9 cellular contexts compared by ENCODE assay signal in the genomic region with DNA sequence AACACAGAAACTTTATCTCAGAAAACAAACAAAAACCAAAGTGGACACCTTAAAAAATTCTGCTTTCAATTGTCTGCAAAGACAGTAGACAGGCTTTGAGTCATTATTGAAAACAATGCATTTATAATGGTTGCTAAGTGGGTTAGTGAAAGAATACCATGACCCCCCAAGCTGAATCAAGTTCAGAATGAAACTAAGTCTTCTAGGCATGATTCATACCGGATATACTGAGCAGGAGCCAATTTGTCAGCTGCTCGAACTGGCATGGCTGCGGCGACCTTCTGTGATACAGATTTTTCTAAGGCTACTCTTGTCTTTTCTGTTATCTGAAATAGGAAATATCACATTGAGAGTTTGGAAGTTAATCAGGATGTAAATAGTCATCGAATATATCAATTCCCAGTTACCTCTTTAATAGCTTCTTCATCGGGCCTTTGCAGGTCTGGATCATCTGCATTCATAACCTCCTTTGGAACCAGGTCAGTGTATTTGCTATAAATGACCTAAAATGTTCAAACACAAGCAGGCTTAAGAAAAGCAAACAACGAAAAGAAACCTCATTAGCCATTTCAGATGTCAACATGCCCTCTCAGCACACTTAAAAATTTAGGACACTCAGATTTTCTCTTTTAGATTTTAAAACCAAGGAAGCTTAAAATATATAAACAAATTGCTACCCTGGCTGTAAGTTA. TPM values are rescaled to one million over a fixed set of nuclear protein-coding genes. Genes with fewer than 3 reads are reported as not detected.
DNase-seq lines count a peak whose midpoint lies in the region; ATAC-seq, FAIRE-seq and TF ChIP-seq lines count a peak whose summit lies in the region.
"Had no signal": no experiment of that assay in that cellular context is flagged by ENCODE, and none has a peak within 500 bp of the region (broad histone marks: within the 10 kb centered on the region; RNA-seq: fewer than 3 reads in every experiment).

No MANE protein-coding gene starts in this region.

- peak overlapping the region; percentile 59 to 61 for H3K27ac Mint-ChIP-seq in natural killer cell treated with Interleukin-12 subunit alpha and Interleukin-12 subunit beta and Interleukin-15 and Interleukin-18, amount 100 ng/mL, for 72 hours

- peak; percentile 20 for DNase-seq in GM04504 (ENCODE audit: low read depth)
- DNase-seq in HCEC 1CT = peak; percentile 54
- DNase-seq in K562 (ENCODE audit: extremely low read depth in 1 of 4, low spot score in 3 of 4) = no peak
- DNase-seq in natural killer cell treated with Interleukin-12 subunit alpha and Interleukin-12 subunit beta and Interleukin-15 and Interleukin-18, amount 100 ng/mL, for 72 hours (ENCODE audit: low spot score) = no peak
- DNase-seq in NCI-H82 (lab: John Stamatoyannopoulos, UW) = no peak
- no peak for DNase-seq in RCC 7860 (ENCODE audit: low spot score)
- no peak for DNase-seq in urothelium cell line (ENCODE audit: low spot score)
- DNase-seq: NCI-H226 had no signal

- FAIRE-seq in K562 (lab: Jason Lieb, UNC) = no peak
- no peak for FAIRE-seq in RCC 7860 (lab: Jason Lieb, UNC)
- FAIRE-seq in urothelium cell line (lab: Jason Lieb, UNC) = no peak
- FAIRE-seq: HTR-8/SVneo had no signal

- peaks cover 17% of the 10 kb centered on the region for H3K36me3 Mint-ChIP-seq in natural killer cell treated with Interleukin-12 subunit alpha and Interleukin-12 subunit beta and Interleukin-15 and Interleukin-18, amount 100 ng/mL, for 72 hours

- H3K9me3 ChIP-seq in K562 (replicated peaks; ENCODE audit: control insufficient read depth, insufficient read depth, low read depth, low read length) = no peaks in the 10 kb centered on the region

- no peak overlapping the region for H3K4me3 ChIP-seq in K562

- H3K9ac ChIP-seq in K562 (ENCODE audit: insufficient read depth in 1 of 2, low read depth in 2 of 2, low read length in 2 of 2) = no peak overlapping the region

- no peak for TF ChIP-seq CTCF in K562 (IDR thresholded peaks at IDR 0.05 in 2 of 3, conservative IDR thresholded peaks at IDR 0.05 in 1 of 3; ENCODE audit: insufficient read depth in 2 of 3, low read depth in 1 of 3, low read length in 3 of 3)

- H3K4me1 ChIP-seq in K562 (replicated peaks in 1 of 2; ENCODE audit: control insufficient read depth in 2 of 2, insufficient read depth in 2 of 2, low read length in 2 of 2) = no peaks in the 10 kb centered on the region

- H3K4me2 ChIP-seq in K562 (ENCODE audit: insufficient read depth, low read length) = no peak overlapping the region

- no peaks in the 10 kb centered on the region for H3K9me3 Mint-ChIP-seq in natural killer cell treated with Interleukin-12 subunit alpha and Interleukin-12 subunit beta and Interleukin-15 and Interleukin-18, amount 100 ng/mL, for 72 hours

- POLR2A ChIA-PET in K562 (lab: Yijun Ruan, JAX) = no interaction called here

- peak overlapping the region; percentile 51 for H3K4me3 Mint-ChIP-seq in natural killer cell treated with Interleukin-12 subunit alpha and Interleukin-12 subunit beta and Interleukin-15 and Interleukin-18, amount 100 ng/mL, for 72 hours

- TSS peak; percentile 4 for BruUV-seq in K562 (replicated peaks; lab: Mats Ljungman, UMichigan)

- in situ Hi-C loops in K562 (cut with MboI) = no loop called here

- 92% methylated on average over 7 of the region's 7 CpGs for WGBS in K562 (ENCODE audit: insufficient coverage, low coverage, missing lambda C conversion rate)

- no peak overlapping the region for H2AFZ ChIP-seq in K562 (ENCODE audit: low read depth, low read length)

- H3K9me1 ChIP-seq in K562 (ENCODE audit: control insufficient read depth, insufficient read depth, low read length) = no peaks in the 10 kb centered on the region

- H3K36me3 ChIP-seq in K562 (ENCODE audit: control insufficient read depth, insufficient read depth, low read length) = peaks cover 79% of the 10 kb centered on the region

- peaks cover 9 to 18% of the 10 kb centered on the region in 2 donors for H3K4me1 Mint-ChIP-seq in natural killer cell treated with Interleukin-12 subunit alpha and Interleukin-12 subunit beta and Interleukin-15 and Interleukin-18, amount 100 ng/mL, for 72 hours (ENCODE audit: low read depth in 2 of 2)

- no peaks in the 10 kb centered on the region for H4K20me1 ChIP-seq in K562 (replicated peaks; ENCODE audit: control insufficient read depth, insufficient read depth, low read length)

- H3K27ac ChIP-seq in K562 (ENCODE audit: extremely low read depth, low read depth, low read length) = no peak overlapping the region

- TF ChIP-seq EP300 in K562 (IDR thresholded peaks at IDR 0.05; ENCODE audit: low read length) = no peak

- intact Hi-C loops in K562 (cut with micrococcal nuclease) = no loop called here

- ATAC-seq in K562 = no peak
- peak in 1 of 2 donors; percentile 98 for ATAC-seq in natural killer cell treated with Interleukin-12 subunit alpha and Interleukin-12 subunit beta and Interleukin-15 and Interleukin-18, amount 100 ng/mL, for 72 hours

- no peak for TF ChIP-seq RAD21 in K562 (CRISPR knock-in tag; conservative IDR thresholded peaks at IDR 0.05 in 1 of 2, IDR thresholded peaks at IDR 0.05 in 1 of 2)

- H3K27me3 Mint-ChIP-seq in natural killer cell treated with Interleukin-12 subunit alpha and Interleukin-12 subunit beta and Interleukin-15 and Interleukin-18, amount 100 ng/mL, for 72 hours = no peaks in the 10 kb centered on the region

- peaks cover 10% of the 10 kb centered on the region; the same call in 2 of the 3 replicates for H3K79me2 ChIP-seq in K562 (ENCODE audit: control insufficient read depth, insufficient read depth, low read length)

- CTCF ChIA-PET in K562 (lab: Yijun Ruan, JAX; ENCODE audit: low intra/inter-chr PET ratio) = no interaction called here

- no peak for TF ChIP-seq POLR2A in K562 (conservative IDR thresholded peaks at IDR 0.05)

- no peaks in the 10 kb centered on the region for H3K27me3 ChIP-seq in K562 (ENCODE audit: control insufficient read depth in 2 of 2, insufficient read depth in 2 of 2, low read length in 2 of 2)

RNA-seq across cellular contexts. Expression of a gene that starts 22.3 kb away (rescaled TPM):
- 36.2 and 47.0 TPM in 2 replicates for total RNA-seq in K562 (2011; cell fraction: chromatin; rRNA removed; ENCODE audit: low replicate concordance)
- 17.5 and 20.7 TPM in 2 replicates for total RNA-seq in K562 (2011; cell fraction: nucleolus; rRNA removed)
- total RNA-seq in K562 (2011; cell fraction: nucleoplasm; rRNA removed) = 15.8 and 16.1 TPM in 2 replicates
- total RNA-seq in K562 (2014; rRNA removed) (76.0 and 97.4 TPM in 2 replicates), K562 (2014; rRNA removed; fragmentation: Illumina TruSeq; extraction: Trizol) (121 and 133 TPM in 2 replicates), K562 (2015; rRNA removed; fragmentation: Illumina TruSeq; extraction: Trizol) (98.2 and 101 TPM in 2 replicates), K562 (2021) (81.3 and 92.3 TPM in 2 replicates)
- polyA plus RNA-seq in K562 (2011; rRNA removed) (40.8 and 64.4 TPM in 2 replicates), K562 (2014; fragmentation: Illumina TruSeq; extraction: Trizol) (83.1 and 111 TPM in 2 replicates), K562 (2014; fragmentation: Nextera tagmentation; extraction: Ambion mirVana) (100 to 1,000 TPM in 1 of 2 experiments, 10 to 100 TPM in 1; 79.0 to 143 TPM), K562 (2014; rRNA removed) (93.1 and 103 TPM in 2 replicates)
- 15.3 and 19.5 TPM in 2 replicates for polyA plus RNA-seq in K562 (2011; cell fraction: cytosol; rRNA removed)
- polyA plus RNA-seq in K562 (2011; cell fraction: nucleus; rRNA removed) = 20.1 and 27.2 TPM in 2 replicates
- 68.5 and 92.6 TPM in 2 replicates for polyA plus RNA-seq in K562 (2012)
- 54.0 and 69.0 TPM in 2 replicates for polyA minus RNA-seq in K562 (2011; rRNA and poly(A)+ RNA removed)
- polyA minus RNA-seq in K562 (2011; cell fraction: cytosol; rRNA and poly(A)+ RNA removed) = 19.7 and 20.8 TPM in 2 replicates
- polyA minus RNA-seq in K562 (2011; cell fraction: nucleus; rRNA and poly(A)+ RNA removed) = 12.4 and 17.1 TPM in 2 replicates
- total RNA-seq in natural killer cell treated with Interleukin-12 subunit alpha and Interleukin-12 subunit beta and Interleukin-15 and Interleukin-18, amount 100 ng/mL, for 72 hours = 100 to 1,000 TPM in 1 of 2 donors, 10 to 100 TPM in 1; 82.4 to 109 TPM

RNA-seq across cellular contexts. Expression of a gene that starts 30.8 kb away (rescaled TPM):
- total RNA-seq in K562 (2011; cell fraction: chromatin; rRNA removed; ENCODE audit: low replicate concordance) = 39.7 and 53.2 TPM in 2 replicates
- 48.2 and 50.4 TPM in 2 replicates for total RNA-seq in K562 (2011; cell fraction: nucleolus; rRNA removed)
- 64.0 and 71.5 TPM in 2 replicates for total RNA-seq in K562 (2011; cell fraction: nucleoplasm; rRNA removed)
- total RNA-seq in K562 (2014; rRNA removed) = 362 and 720 TPM in 2 replicates
- 459 and 470 TPM in 2 replicates for total RNA-seq in K562 (2014; rRNA removed; fragmentation: Illumina TruSeq; extraction: Trizol)
- total RNA-seq in K562 (2015; rRNA removed; fragmentation: Illumina TruSeq; extraction: Trizol) = 382 and 426 TPM in 2 replicates
- total RNA-seq in K562 (2021) = 251 and 279 TPM in 2 replicates
- polyA plus RNA-seq in K562 (2011; rRNA removed) = 278 and 436 TPM in 2 replicates
- polyA plus RNA-seq in K562 (2011; cell fraction: cytosol; rRNA removed) = 100 and 194 TPM in 2 replicates
- 98.1 and 163 TPM in 2 replicates for polyA plus RNA-seq in K562 (2011; cell fraction: nucleus; rRNA removed)
- polyA plus RNA-seq in K562 (2012) = 167 and 532 TPM in 2 replicates
- 434 and 491 TPM in 2 replicates for polyA plus RNA-seq in K562 (2014; fragmentation: Illumina TruSeq; extraction: Trizol)
- polyA plus RNA-seq in K562 (2014; fragmentation: Nextera tagmentation; extraction: Ambion mirVana) = 1,000 to 10,000 TPM; 1,478 to 1,905 TPM
- 1,067 and 1,341 TPM in 2 replicates for polyA plus RNA-seq in K562 (2014; rRNA removed)
- 146 and 190 TPM in 2 replicates for polyA minus RNA-seq in K562 (2011; rRNA and poly(A)+ RNA removed)
- 15.1 and 31.7 TPM in 2 replicates for polyA minus RNA-seq in K562 (2011; cell fraction: cytosol; rRNA and poly(A)+ RNA removed)
- 13.7 and 25.1 TPM in 2 replicates for polyA minus RNA-seq in K562 (2011; cell fraction: nucleus; rRNA and poly(A)+ RNA removed)
- total RNA-seq in natural killer cell treated with Interleukin-12 subunit alpha and Interleukin-12 subunit beta and Interleukin-15 and Interleukin-18, amount 100 ng/mL, for 72 hours = 10 to 100 TPM; 77.6 to 98.3 TPM

RNA-seq across cellular contexts. Expression of a gene that starts 30.9 kb away (rescaled TPM):
- total RNA-seq in K562 (2011; cell fraction: chromatin; rRNA removed; ENCODE audit: low replicate concordance) = 6.3 and 7.7 TPM in 2 replicates
- 5.7 and 5.8 TPM in 2 replicates for total RNA-seq in K562 (2011; cell fraction: nucleolus; rRNA removed)
- total RNA-seq in K562 (2011; cell fraction: nucleoplasm; rRNA removed) = 6.9 and 10.2 TPM in 2 replicates
- total RNA-seq in K562 (2014; rRNA removed) (6.4 and 9.3 TPM in 2 replicates), K562 (2014; rRNA removed; fragmentation: Illumina TruSeq; extraction: Trizol) (10.7 and 13.0 TPM in 2 replicates), K562 (2015; rRNA removed; fragmentation: Illumina TruSeq; extraction: Trizol) (12.3 and 12.8 TPM in 2 replicates), K562 (2021) (12.3 and 14.9 TPM in 2 replicates)
- polyA plus RNA-seq in K562 (2011; rRNA removed) (17.4 and 19.4 TPM in 2 replicates), K562 (2014; fragmentation: Illumina TruSeq; extraction: Trizol) (13.3 and 14.2 TPM in 2 replicates), K562 (2014; fragmentation: Nextera tagmentation; extraction: Ambion mirVana) (1 to 10 TPM; 5.3 to 9.1 TPM), K562 (2014; rRNA removed) (10.6 and 11.3 TPM in 2 replicates)
- polyA plus RNA-seq in K562 (2011; cell fraction: cytosol; rRNA removed) = 10.6 and 13.1 TPM in 2 replicates
- 9.0 and 10.6 TPM in 2 replicates for polyA plus RNA-seq in K562 (2011; cell fraction: nucleus; rRNA removed)
- 7.4 and 8.9 TPM in 2 replicates for polyA plus RNA-seq in K562 (2012)
- 13.4 and 15.5 TPM in 2 replicates for polyA minus RNA-seq in K562 (2011; rRNA and poly(A)+ RNA removed)
- polyA minus RNA-seq in K562 (2011; cell fraction: cytosol; rRNA and poly(A)+ RNA removed) = 5.5 and 7.3 TPM in 2 replicates
- 3.2 and 4.4 TPM in 2 replicates for polyA minus RNA-seq in K562 (2011; cell fraction: nucleus; rRNA and poly(A)+ RNA removed)
- 10 to 100 TPM; 14.4 to 22.0 TPM for total RNA-seq in natural killer cell treated with Interleukin-12 subunit alpha and Interleukin-12 subunit beta and Interleukin-15 and Interleukin-18, amount 100 ng/mL, for 72 hours

Comparison
In these comparisons a context has a peak if more than half of its experiments do, and no peak if none do; other contexts are left out.
1. DNase-seq: peak in GM04504 (single experiment) and HCEC 1CT (single experiment); none in K562 (0 of 4), natural killer cell treated with Interleukin-12 subunit alpha and Interleukin-12 subunit beta and Interleukin-15 and Interleukin-18, amount 100 ng/mL, for 72 hours (single experiment), NCI-H82 (single experiment), RCC 7860 (single experiment) and urothelium cell line (single experiment).